In genomic region chr7:25839084-25839769, GRCh38 we compare ENCODE assay signal across 12 cellular contexts.
DNase-seq lines count a peak whose midpoint lies in the region; ATAC-seq and TF ChIP-seq lines count a peak whose summit lies in the region.
"Had no signal": no experiment of that assay in that cellular context is flagged by ENCODE, and none has a peak within 500 bp of the region (broad histone marks: within the 10 kb centered on the region; RNA-seq: fewer than 3 reads in every experiment).

No MANE protein-coding gene starts in this region.

- CTCF ChIA-PET in PC-9 (lab: Charles Lee) = no interaction called here
- CTCF ChIA-PET in GM10248 (lab: Yijun Ruan, JAX) = interaction anchor here (0.8 to 1.7 kb wide), 4 partner anchors 9 to 25 kb away, joined by 3 to 8 read pairs (median 4); no protein-coding TSS in a partner anchor

- H3K4me1 ChIP-seq in left ventricle myocardium inferior (peaks cover 41% of the 10 kb centered on the region), heart left ventricle (peaks cover 3 to 41% (median 19%) of the 10 kb centered on the region in 12 donors), PC-9 (replicated peaks; ENCODE audit: insufficient read depth) (no peaks in the 10 kb centered on the region), aorta (ENCODE audit: control insufficient read depth in 1 of 2, insufficient read depth in 2 of 2, low read length in 2 of 2) (peaks cover 6 to 8% of the 10 kb centered on the region in 2 donors)
- H3K4me1 ChIP-seq: vagina had no signal

- POLR2A ChIA-PET in PC-9 (lab: Charles Lee; ENCODE audit: unreplicated experiment) (no interaction called here), GM10248 (lab: Yijun Ruan, JAX) (no interaction called here)

- no peak overlapping the region for H3K4me2 ChIP-seq in PC-9

- H3K4me3 ChIP-seq in left ventricle myocardium inferior (no peak overlapping the region), heart left ventricle (no peak overlapping the region), PC-9 (no peak overlapping the region), fibroblast of villous mesenchyme (ENCODE audit: low read depth, low read length) (no peak overlapping the region), aorta (ENCODE audit: low read length in 2 of 2) (no peak overlapping the region)
- H3K4me3 ChIP-seq: vagina had no signal

- no peak for ATAC-seq in heart left ventricle
- ATAC-seq in aorta (ENCODE audit: low FRiP score) = no peak
- ATAC-seq in GM19328 (IDR thresholded peaks at IDR 0.05; ENCODE audit: unreplicated experiment) = no peak

- WGBS in heart left ventricle, 4 donors = 73 to 85% (median 80%) methylated on average over 2 of the region's 2 CpGs
- 57 to 58% methylated on average over 2 of the region's 2 CpGs for WGBS in aorta, 2 donors

- no peak overlapping the region for H2AFZ ChIP-seq in PC-9

- H3K9me2 ChIP-seq in PC-9 (ENCODE audit: insufficient read depth) = no peaks in the 10 kb centered on the region

- H3K36me3 ChIP-seq in left ventricle myocardium inferior (no peaks in the 10 kb centered on the region), heart left ventricle (no peaks in the 10 kb centered on the region), PC-9 (ENCODE audit: low read depth) (no peaks in the 10 kb centered on the region), aorta (ENCODE audit: control insufficient read depth in 1 of 2, insufficient read depth in 2 of 2, low read length in 1 of 2) (no peaks in the 10 kb centered on the region)
- H3K36me3 ChIP-seq: vagina had no signal

- H3K27me3 ChIP-seq in left ventricle myocardium inferior (ENCODE audit: low read depth) (no peaks in the 10 kb centered on the region), heart left ventricle (no peaks in the 10 kb centered on the region), PC-9 (ENCODE audit: insufficient read depth, low read depth) (0 out of 2 replicates have a peak, but pooled peaks cover 10% of the 10 kb centered on the region), aorta (ENCODE audit: control insufficient read depth in 1 of 2, insufficient read depth in 2 of 2, low read length in 1 of 2) (no peaks in the 10 kb centered on the region)
- H3K27me3 ChIP-seq: vagina had no signal

- no peaks in the 10 kb centered on the region for H4K20me1 ChIP-seq in PC-9 (ENCODE audit: insufficient read depth)

- peak overlapping the region; percentile 79 for H3K27ac ChIP-seq in left ventricle myocardium inferior (replicated peaks)
- peak overlapping the region in 5 of 12 donors; percentile 0 to 82 (median 72) for H3K27ac ChIP-seq in heart left ventricle
- no peak overlapping the region for H3K27ac ChIP-seq in PC-9
- H3K27ac ChIP-seq in aorta (ENCODE audit: low read depth in 1 of 2, low read length in 2 of 2) = peak overlapping the region; percentile 9 to 81
- H3K27ac ChIP-seq: vagina had no signal

- no peaks in the 10 kb centered on the region for H3K79me2 ChIP-seq in PC-9 (ENCODE audit: low read depth)

- no peaks in the 10 kb centered on the region for H3K9me3 ChIP-seq in left ventricle myocardium inferior (replicated peaks)
- no peaks in the 10 kb centered on the region for H3K9me3 ChIP-seq in heart left ventricle
- H3K9me3 ChIP-seq in PC-9 (ENCODE audit: insufficient read depth, low read depth) = no peaks in the 10 kb centered on the region
- no peaks in the 10 kb centered on the region for H3K9me3 ChIP-seq in aorta (ENCODE audit: control insufficient read depth, low read length)
- H3K9me3 ChIP-seq: vagina had no signal

- DNase-seq in left ventricle myocardium inferior (no peak), heart left ventricle (no peak), PC-9 (no peak), fibroblast of villous mesenchyme (ENCODE audit: low read depth) (no peak), aorta (no peak), GM10248 (ENCODE audit: extremely low spot score) (no peak), foreskin melanocyte (no peak)
- DNase-seq: activated gamma-delta T cell; CD4-positive, alpha-beta T cell; stimulated activated CD4-positive, alpha-beta T cell treated with anti-CD3 and anti-CD28 coated beads, Interleukin-2, amount 100 ng/mL, for 24 hours had no signal

- BruUV-seq in PC-9 (replicated peaks; lab: Mats Ljungman, UMichigan) = no TSS peak

- intact Hi-C loops in left ventricle myocardium inferior (cut with micrococcal nuclease) (no loop called here), heart left ventricle (cut with DNase I) (no loop called here), PC-9 (cut with micrococcal nuclease; ENCODE audit: unreplicated experiment) (no loop called here), aorta (cut with DNase I) (loop anchor here in 1 of 2 donors (5.0 kb wide), 1 partner anchor 37 kb away; no protein-coding TSS in a partner anchor)

- no peak for TF ChIP-seq CTCF in left ventricle myocardium inferior (IDR thresholded peaks at IDR 0.05; ENCODE audit: borderline replicate concordance)
- TF ChIP-seq CTCF in heart left ventricle (IDR thresholded peaks at IDR 0.05) = peak in 2 of 12 donors; percentile 6 to 11
- peak; percentile 62 for TF ChIP-seq CTCF in PC-9 (conservative IDR thresholded peaks at IDR 0.05)
- peak; percentile 52 for TF ChIP-seq CTCF in fibroblast of villous mesenchyme (IDR thresholded peaks at IDR 0.05; ENCODE audit: insufficient read depth, low read depth, low read length)
- TF ChIP-seq CTCF in GM10248 (IDR thresholded peaks at IDR 0.05; ENCODE audit: control extremely low read depth, extremely low read depth, low read depth, missing control alignments) = no peak

- no peaks in the 10 kb centered on the region; the same call in 1 of the 2 replicates for H3F3A ChIP-seq in PC-9 (ENCODE audit: insufficient read depth, low read depth)

- TF ChIP-seq POLR2A in heart left ventricle (IDR thresholded peaks at IDR 0.05) = no peak

Comparison
In these comparisons a context has a peak if more than half of its experiments do, and no peak if none do; other contexts are left out.
1. CTCF ChIP-seq: peak in PC-9 (single experiment) and fibroblast of villous mesenchyme (single experiment); none in left ventricle myocardium inferior (single experiment) and GM10248 (single experiment).